Comparison of ENCODE assay signal across 8 cellular contexts in genomic region chr9:127451681-127452480, GRCh38. TPM values are rescaled to one million over a fixed set of nuclear protein-coding genes. Genes with fewer than 3 reads are reported as not detected.
A peak's percentile ranks its signal among the peaks of the same experiment; 100 is the strongest.
DNase-seq lines count a peak whose midpoint lies in the region; ATAC-seq and TF ChIP-seq lines count a peak whose summit lies in the region.

No MANE protein-coding gene starts in this region.

- H3K4me1 Mint-ChIP-seq in naive thymus-derived CD4-positive, alpha-beta T cell: peaks cover 21 to 45% (median 40%) of the 10 kb centered on the region in 7 donors

- peak overlapping the region; percentile 84 for H3K4me3 ChIP-seq in PC-3 (ENCODE audit: low read length)
- H3K4me3 ChIP-seq in fibroblast of mammary gland (ENCODE audit: control insufficient read depth, low read depth, low read length): peak overlapping the region; percentile 98
- H3K4me3 ChIP-seq in naive thymus-derived CD4-positive, alpha-beta T cell (ENCODE audit: low read length): peak overlapping the region; percentile 75
- H3K4me3 ChIP-seq in tibial artery: peak overlapping the region; percentile 70 to 89

- ATAC-seq in HG03135 (IDR thresholded peaks at IDR 0.05; ENCODE audit: unreplicated experiment) (peak; percentile 13), PC-3 (peak; percentile 39)
- no peak for ATAC-seq in naive thymus-derived CD4-positive, alpha-beta T cell

- TSS peak; percentile 49 for BruUV-seq in PC-3 (replicated peaks; lab: Mats Ljungman, UMichigan)

- peaks cover 34% of the 10 kb centered on the region for H3K36me3 ChIP-seq in PC-3 (ENCODE audit: low read depth, low read length)
- peaks cover 15 to 37% (median 23%) of the 10 kb centered on the region in 3 experiments for H3K36me3 ChIP-seq in naive thymus-derived CD4-positive, alpha-beta T cell (ENCODE audit: control insufficient read depth in 2 of 3, insufficient read depth in 3 of 3, low read length in 3 of 3)
- H3K36me3 ChIP-seq in tibial artery: peaks cover 28 to 48% (median 34%) of the 10 kb centered on the region in 3 donors

- peak; percentile 84 for DNase-seq in A172 (ENCODE audit: low spot score)
- DNase-seq in GM13977 (ENCODE audit: low spot score): peak; percentile 67
- DNase-seq in PC-3: peak; percentile 53
- DNase-seq in activated T-helper 9 cell treated with anti-CD3 and anti-CD28 coated beads, Interleukin-2, amount 50 U/mL, for 16 hours (ENCODE audit: low read depth): peak; percentile 16
- DNase-seq in fibroblast of mammary gland (ENCODE audit: low read depth): peak; percentile 53
- DNase-seq in naive thymus-derived CD4-positive, alpha-beta T cell: peak in 8 of 9 donors; percentile 5 to 62 (median 28)
- peak in 1 of 2 donors; percentile 81 for DNase-seq in tibial artery

- H3F3A ChIP-seq in PC-3 (ENCODE audit: low read length, unreplicated experiment): peaks cover 1% of the 10 kb centered on the region

- peaks cover 41% of the 10 kb centered on the region for H4K20me1 ChIP-seq in PC-3 (ENCODE audit: low read length)

- in situ Hi-C loops in GM13977 (cut with MboI; ENCODE audit: low pct_unique_long_range_greater_than_20kb, low sequenced_read_pairs, unreplicated experiment): no loop called here

- peak overlapping the region; percentile 98 for H3K9ac ChIP-seq in PC-3 (ENCODE audit: low read length)

- H3K9me3 Mint-ChIP-seq in naive thymus-derived CD4-positive, alpha-beta T cell: peaks cover 0 to 8% (median 0%) of the 10 kb centered on the region in 11 donors

- peaks cover 5 to 39% (median 23%) of the 10 kb centered on the region in 5 donors for H3K36me3 Mint-ChIP-seq in naive thymus-derived CD4-positive, alpha-beta T cell

- no peaks in the 10 kb centered on the region for H3K9me2 ChIP-seq in PC-3 (replicated peaks; ENCODE audit: low read length)

- H2AFZ ChIP-seq in PC-3 (ENCODE audit: low read length): peak overlapping the region; percentile 88

- H3K4me1 ChIP-seq in PC-3 (ENCODE audit: insufficient read depth, low read length) (peaks cover 14% of the 10 kb centered on the region), tibial artery (peaks cover 0 to 35% (median 30%) of the 10 kb centered on the region in 4 donors)
- peaks cover 21 to 25% of the 10 kb centered on the region in 2 donors for H3K4me1 ChIP-seq in naive thymus-derived CD4-positive, alpha-beta T cell (ENCODE audit: control insufficient read depth in 2 of 2, insufficient read depth in 2 of 2, low read length in 2 of 2)

- H3K27ac Mint-ChIP-seq in naive thymus-derived CD4-positive, alpha-beta T cell: peak overlapping the region; percentile 76 to 97 (median 94)

- H3K27me3 Mint-ChIP-seq in naive thymus-derived CD4-positive, alpha-beta T cell: no peaks in the 10 kb centered on the region

- CTCF ChIA-PET in PC-3 (lab: Charles Lee): interaction anchor here (0.6 kb wide), 1 partner anchor 64 kb away, joined by 3 read pairs; no protein-coding TSS in a partner anchor
- CTCF ChIA-PET in naive thymus-derived CD4-positive, alpha-beta T cell (lab: Charles Lee): interaction anchor here (0.6 kb wide), 1 partner anchor 510 kb away, joined by 3 read pairs; no protein-coding TSS in a partner anchor

- TF ChIP-seq CTCF in GM13977 (IDR thresholded peaks at IDR 0.05; ENCODE audit: extremely low read depth, insufficient read depth, missing control alignments) (no peak), PC-3 (conservative IDR thresholded peaks at IDR 0.05; ENCODE audit: low read depth, low read length) (no peak), fibroblast of mammary gland (conservative IDR thresholded peaks at IDR 0.05; ENCODE audit: control insufficient read depth, insufficient read depth, low read depth, low read length) (no peak), tibial artery (IDR thresholded peaks at IDR 0.05) (no peak)

- peak overlapping the region; percentile 83 to 98 (median 94) for H3K4me3 Mint-ChIP-seq in naive thymus-derived CD4-positive, alpha-beta T cell

- POLR2A ChIA-PET in PC-3 (lab: Charles Lee; ENCODE audit: unreplicated experiment): interaction anchor here (0.6 to 1.0 kb wide), 3 partner anchors 28 to 55 kb away, joined by 3 read pairs; partner anchors contain the start of genes SLC2A8 and ZNF79
- POLR2A ChIA-PET in naive thymus-derived CD4-positive, alpha-beta T cell (lab: Charles Lee): interaction anchor here (0.6 to 2.8 kb wide), 20 partner anchors 9 to 738 kb away, joined by 3 to 28 read pairs (median 5); partner anchors contain the start of genes SLC2A8 and ZNF79

- intact Hi-C loops in PC-3 (cut with micrococcal nuclease): loop anchor here (1.0 kb wide), 1 partner anchor 28 kb away; the partner anchor contains the start of gene ZNF79
- intact Hi-C loops in naive thymus-derived CD4-positive, alpha-beta T cell (cut with micrococcal nuclease): loop anchor here (1.0 to 10.0 kb wide), 18 partner anchors 28 to 825 kb away; partner anchors contain the start of genes PTRH1 (in 2 of the 2), ZNF79 (in 2 of the 2), BBLN (in 1 of the 2) and CDK9 (in 1 of the 2)
- intact Hi-C loops in tibial artery (cut with DNase I; ENCODE audit: low total_unique reads): no loop called here

- H3K4me2 ChIP-seq in PC-3 (ENCODE audit: low read length): peak overlapping the region; percentile 99

- H3K27me3 ChIP-seq in PC-3 (ENCODE audit: low read length): no peaks in the 10 kb centered on the region
- H3K27me3 ChIP-seq in naive thymus-derived CD4-positive, alpha-beta T cell (ENCODE audit: control insufficient read depth in 2 of 2, insufficient read depth in 2 of 2, low read length in 2 of 2): no peaks in the 10 kb centered on the region
- H3K27me3 ChIP-seq in tibial artery: no peaks in the 10 kb centered on the region

- peaks cover 46% of the 10 kb centered on the region for H3K79me2 ChIP-seq in PC-3 (ENCODE audit: low read length)

- no peaks in the 10 kb centered on the region for H3K9me3 ChIP-seq in PC-3 (ENCODE audit: low read length)
- H3K9me3 ChIP-seq in naive thymus-derived CD4-positive, alpha-beta T cell (ENCODE audit: control insufficient read depth in 2 of 3, low read length in 3 of 3): no peaks in the 10 kb centered on the region
- H3K9me3 ChIP-seq in tibial artery: no peaks in the 10 kb centered on the region

- H3K27ac ChIP-seq in PC-3 (ENCODE audit: low read length) (peak overlapping the region; percentile 78), tibial artery (peak overlapping the region; percentile 89 to 97)
- peak overlapping the region; percentile 86 for H3K27ac ChIP-seq in naive thymus-derived CD4-positive, alpha-beta T cell (ENCODE audit: low read depth, low read length)

RNA-seq across cellular contexts. Expression of gene LRSAM1, which starts 0.6 kb away (rescaled TPM):
- 8.5 and 9.6 TPM in 2 replicates for total RNA-seq in A172 (2014; rRNA removed; shearing (Covaris generic))
- total RNA-seq in PC-3 (2014; rRNA removed): 9.6 and 11.1 TPM in 2 replicates
- 10 to 100 TPM; 15.1 to 23.3 (median 19.8) TPM for total RNA-seq in naive thymus-derived CD4-positive, alpha-beta T cell
- 1 to 10 TPM; 4.0 to 7.7 TPM for polyA plus RNA-seq in naive thymus-derived CD4-positive, alpha-beta T cell

RNA-seq across cellular contexts. Expression of gene RPL12, which starts 0.7 kb away (rescaled TPM):
- 1,716 and 1,722 TPM in 2 replicates for total RNA-seq in A172 (2014; rRNA removed; shearing (Covaris generic))
- 1,109 and 1,417 TPM in 2 replicates for total RNA-seq in PC-3 (2014; rRNA removed)
- total RNA-seq in naive thymus-derived CD4-positive, alpha-beta T cell: 1,000 to 10,000 TPM; 1,005 to 1,932 (median 1,675) TPM
- 1,000 to 10,000 TPM; 1,937 to 1,958 TPM for polyA plus RNA-seq in naive thymus-derived CD4-positive, alpha-beta T cell

RNA-seq across cellular contexts. Expression of gene ZNF79, which starts 27.7 kb away (rescaled TPM):
- total RNA-seq in A172 (2014; rRNA removed; shearing (Covaris generic)): 11.5 and 13.3 TPM in 2 replicates
- 4.9 and 5.8 TPM in 2 replicates for total RNA-seq in PC-3 (2014; rRNA removed)
- 10 to 100 TPM in 3 of 5 experiments, 1 to 10 TPM in 2; 4.8 to 17.8 (median 13.6) TPM for total RNA-seq in naive thymus-derived CD4-positive, alpha-beta T cell
- polyA plus RNA-seq in naive thymus-derived CD4-positive, alpha-beta T cell: 10 to 100 TPM in 1 of 2 donors, 1 to 10 TPM in 1; 5.1 to 10.8 TPM

RNA-seq across cellular contexts. Expression of gene SLC2A8, which starts 54.9 kb away (rescaled TPM):
- 13.8 and 24.1 TPM in 2 replicates for total RNA-seq in A172 (2014; rRNA removed; shearing (Covaris generic))
- total RNA-seq in PC-3 (2014; rRNA removed): 29.0 and 43.7 TPM in 2 replicates
- 1 to 10 TPM in 3 of 5 experiments, under 1 TPM in 2; 0.27 to 4.8 (median 1.3) TPM for total RNA-seq in naive thymus-derived CD4-positive, alpha-beta T cell
- polyA plus RNA-seq in naive thymus-derived CD4-positive, alpha-beta T cell: not detected
